ENCODE assay signal across 14 cellular contexts in genomic region chr2:20423847-20424246, GRCh38. TPM values are rescaled to one million over a fixed set of nuclear protein-coding genes. Genes with fewer than 3 reads are reported as not detected.
DNase-seq lines count a peak whose midpoint lies in the region; ATAC-seq, FAIRE-seq and TF ChIP-seq lines count a peak whose summit lies in the region.
"Had no signal": no experiment of that assay in that cellular context is flagged by ENCODE, and none has a peak within 500 bp of the region (broad histone marks: within the 10 kb centered on the region; RNA-seq: fewer than 3 reads in every experiment).

No MANE protein-coding gene starts in this region.

- no TSS peak for BruUV-seq in PC-9 (replicated peaks; lab: Mats Ljungman, UMichigan)

- no peak for ATAC-seq in heart left ventricle
- no peak for ATAC-seq in left ventricle myocardium superior
- no peak for ATAC-seq in HG03565 (IDR thresholded peaks at IDR 0.05; ENCODE audit: unreplicated experiment)
- ATAC-seq in GM19452 (IDR thresholded peaks at IDR 0.05; ENCODE audit: unreplicated experiment) = no peak

- H3K36me3 ChIP-seq in heart left ventricle (no peaks in the 10 kb centered on the region), bronchial epithelial cell (ENCODE audit: control insufficient read depth, insufficient read depth, low read length) (no peaks in the 10 kb centered on the region), muscle layer of duodenum (ENCODE audit: control insufficient read depth in 1 of 2, insufficient read depth in 2 of 2, low read length in 2 of 2) (no peaks in the 10 kb centered on the region), uterus (no peaks in the 10 kb centered on the region), PC-9 (ENCODE audit: low read depth) (no peaks in the 10 kb centered on the region)

- 96 to 100% (median 98%) methylated on average over 2 of the region's 2 CpGs for WGBS in heart left ventricle, 4 donors

- H3K4me1 ChIP-seq in heart left ventricle = peaks cover 11 to 64% (median 36%) of the 10 kb centered on the region in 12 donors
- H3K4me1 ChIP-seq in muscle layer of duodenum (ENCODE audit: control insufficient read depth in 1 of 2, insufficient read depth in 2 of 2, low read length in 2 of 2) = peaks cover 15 to 38% of the 10 kb centered on the region in 2 donors
- peaks cover 3 to 9% of the 10 kb centered on the region in 2 donors for H3K4me1 ChIP-seq in uterus
- 0 out of 2 replicates have a peak, but pooled peaks cover 16% of the 10 kb centered on the region for H3K4me1 ChIP-seq in PC-9 (replicated peaks; ENCODE audit: insufficient read depth)

- no peak overlapping the region for H3K4me2 ChIP-seq in PC-9

- TF ChIP-seq POLR2A in heart left ventricle (IDR thresholded peaks at IDR 0.05) (no peak), uterus (IDR thresholded peaks at IDR 0.05) (no peak)

- POLR2A ChIA-PET in PC-9 (lab: Charles Lee; ENCODE audit: unreplicated experiment) = interaction anchor here (0.6 kb wide), 1 partner anchor 498 kb away, joined by 9 read pairs; no protein-coding TSS in a partner anchor

- peak; percentile 40 for FAIRE-seq in bronchial epithelial cell (lab: Jason Lieb, UNC)
- FAIRE-seq: islet of Langerhans had no signal

- H3K9me2 ChIP-seq in PC-9 (ENCODE audit: insufficient read depth) = no peaks in the 10 kb centered on the region

- no peak for DNase-seq in heart left ventricle
- DNase-seq in left ventricle myocardium superior = no peak
- DNase-seq in bronchial epithelial cell (ENCODE audit: low read depth) = no peak
- DNase-seq in uterus = peak in 1 of 2 donors; percentile 11
- no peak for DNase-seq in PC-9
- DNase-seq: activated CD4-positive, alpha-beta T cell treated with anti-CD3 and anti-CD28 coated beads, Interleukin-2, amount 50 U/mL, for 1 hour; activated naive CD4-positive, alpha-beta T cell treated with anti-CD3 and anti-CD28 coated beads, Interleukin-2, amount 10 ng/mL, durations not matched to agents 7 days and 5 days; cortex of kidney; DND-41; GM23248 had no signal

- H3K4me3 ChIP-seq in heart left ventricle = peak overlapping the region in 1 of 12 donors; percentile 32
- H3K4me3 ChIP-seq in bronchial epithelial cell (ENCODE audit: low read depth, low read length) = no peak overlapping the region
- H3K4me3 ChIP-seq in muscle layer of duodenum (ENCODE audit: low read depth in 1 of 2, low read length in 2 of 2) = peak overlapping the region in 1 of 2 donors; percentile 16
- no peak overlapping the region for H3K4me3 ChIP-seq in uterus
- H3K4me3 ChIP-seq in PC-9 = no peak overlapping the region

- H3K27me3 ChIP-seq in heart left ventricle = no peaks in the 10 kb centered on the region
- no peaks in the 10 kb centered on the region for H3K27me3 ChIP-seq in bronchial epithelial cell (ENCODE audit: control insufficient read depth, insufficient read depth, low read length)
- no peaks in the 10 kb centered on the region for H3K27me3 ChIP-seq in muscle layer of duodenum (ENCODE audit: low read depth, low read length)
- no peaks in the 10 kb centered on the region for H3K27me3 ChIP-seq in uterus
- H3K27me3 ChIP-seq in PC-9 (ENCODE audit: insufficient read depth, low read depth) = no peaks in the 10 kb centered on the region

- no peak for TF ChIP-seq CTCF in heart left ventricle (IDR thresholded peaks at IDR 0.05)
- TF ChIP-seq CTCF in bronchial epithelial cell (IDR thresholded peaks at IDR 0.05; ENCODE audit: insufficient read depth, low read length, severe bottlenecking) = no peak
- TF ChIP-seq CTCF in uterus (IDR thresholded peaks at IDR 0.05) = no peak
- no peak for TF ChIP-seq CTCF in PC-9 (conservative IDR thresholded peaks at IDR 0.05)

- H3K9me3 ChIP-seq in heart left ventricle = no peaks in the 10 kb centered on the region
- H3K9me3 ChIP-seq in muscle layer of duodenum (ENCODE audit: control insufficient read depth in 1 of 2, low read length in 2 of 2) = no peaks in the 10 kb centered on the region
- H3K9me3 ChIP-seq in uterus = no peaks in the 10 kb centered on the region
- no peaks in the 10 kb centered on the region for H3K9me3 ChIP-seq in PC-9 (ENCODE audit: insufficient read depth, low read depth)

- peak overlapping the region in 9 of 12 donors; percentile 29 to 92 (median 63) for H3K27ac ChIP-seq in heart left ventricle
- H3K27ac ChIP-seq in muscle layer of duodenum (ENCODE audit: low read length) = peak overlapping the region; percentile 67
- peak overlapping the region; percentile 58 to 66 for H3K27ac ChIP-seq in uterus
- no peak overlapping the region for H3K27ac ChIP-seq in PC-9

- no peaks in the 10 kb centered on the region for H3K79me2 ChIP-seq in PC-9 (ENCODE audit: low read depth)

- H2AFZ ChIP-seq in PC-9 = no peak overlapping the region

- H4K20me1 ChIP-seq in PC-9 (ENCODE audit: insufficient read depth) = no peaks in the 10 kb centered on the region

- H3F3A ChIP-seq in PC-9 (ENCODE audit: insufficient read depth, low read depth) = no peaks in the 10 kb centered on the region; the same call in 1 of the 2 replicates

- CTCF ChIA-PET in PC-9 (lab: Charles Lee) = interaction anchor here (0.6 kb wide), 1 partner anchor 9 kb away, joined by 3 read pairs; no protein-coding TSS in a partner anchor

- intact Hi-C loops in heart left ventricle (cut with DNase I) (loop anchor here in 1 of 10 donors (5.0 kb wide), 1 partner anchor 42 kb away; no protein-coding TSS in a partner anchor), left ventricle myocardium superior (cut with micrococcal nuclease) (no loop called here), uterus (cut with DNase I; ENCODE audit: low total_unique reads) (no loop called here), PC-9 (cut with micrococcal nuclease; ENCODE audit: unreplicated experiment) (no loop called here)

RNA-seq across cellular contexts. Expression of gene RHOB, which starts 23.0 kb away (rescaled TPM):
- total RNA-seq in heart left ventricle (100 to 1,000 TPM; 105 to 429 (median 169) TPM), left ventricle myocardium superior (182 TPM), bronchial epithelial cell (51.9 and 65.9 TPM in 2 replicates), uterus (1,000 to 10,000 TPM in 1 of 4 donors, 100 to 1,000 TPM in 3; 242 to 1,280 (median 486) TPM), PC-9 (2021) (39.3 and 44.4 TPM in 2 replicates)
- polyA plus RNA-seq in heart left ventricle = 100 to 1,000 TPM; 136 to 238 TPM
